Comparison of ENCODE assay signal across 19 cellular contexts in the genomic region with DNA sequence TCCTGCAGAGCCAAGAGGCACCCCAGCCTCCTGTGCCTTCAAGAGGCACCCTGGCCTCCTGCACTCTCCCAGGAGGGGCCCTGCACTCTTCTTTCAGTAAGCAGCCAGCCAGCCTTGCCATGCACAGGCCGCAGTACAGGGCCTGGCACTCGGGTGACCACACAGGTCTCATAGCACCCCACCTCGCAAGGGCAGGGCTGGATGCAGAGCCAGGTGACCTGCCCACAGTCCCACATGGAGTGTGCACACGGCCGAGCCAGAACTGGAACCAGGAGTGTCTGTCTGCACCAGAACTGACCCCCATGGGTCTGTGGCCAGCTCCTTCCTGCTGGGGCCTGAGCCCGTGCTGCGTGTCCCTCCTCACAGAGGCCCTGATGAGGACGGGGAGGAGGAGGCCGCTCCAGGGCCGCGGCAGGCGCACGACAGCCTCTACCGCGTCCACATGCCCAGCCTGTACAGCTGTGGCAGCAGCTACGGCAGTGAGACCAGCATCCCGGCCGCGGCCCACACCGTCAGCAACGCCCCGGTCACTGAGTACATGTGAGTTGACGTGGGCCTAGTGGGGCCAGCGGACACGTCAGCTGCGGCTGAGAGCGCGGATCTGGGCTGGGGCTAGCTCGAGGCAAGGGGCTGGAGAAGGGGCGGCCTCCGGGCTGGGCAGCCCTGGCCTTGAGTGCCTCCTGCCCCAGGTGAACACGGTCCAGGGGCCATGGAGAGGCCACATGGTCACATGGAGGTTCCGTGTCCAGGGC. TPM values are rescaled to one million over a fixed set of nuclear protein-coding genes. Genes with fewer than 3 reads are reported as not detected.
A peak's percentile ranks its signal among the peaks of the same experiment; 100 is the strongest.
DNase-seq lines count a peak whose midpoint lies in the region; ATAC-seq, FAIRE-seq and TF ChIP-seq lines count a peak whose summit lies in the region.
"Had no signal": no experiment of that assay in that cellular context is flagged by ENCODE, and none has a peak within 500 bp of the region (broad histone marks: within the 10 kb centered on the region; RNA-seq: fewer than 3 reads in every experiment).

No MANE protein-coding gene starts in this region.

- no peak for TF ChIP-seq POLR2A in K562 (conservative IDR thresholded peaks at IDR 0.05)

- H2AK5ac ChIP-seq in neuronal stem cell (ENCODE audit: low read depth, low read length), result no peak overlapping the region

- no peak for ATAC-seq in K562
- ATAC-seq in CD4-positive, alpha-beta T cell (ENCODE audit: poor library complexity), result no peak
- no peak for ATAC-seq in GM18861 (IDR thresholded peaks at IDR 0.05; ENCODE audit: unreplicated experiment)
- ATAC-seq: CD8-positive, alpha-beta T cell; HCT116 had no signal

- no peak overlapping the region for H3K4ac ChIP-seq in neuronal stem cell (ENCODE audit: low read length)

- H3K79me1 ChIP-seq in neuronal stem cell (ENCODE audit: low read depth, low read length), result peaks cover 12% of the 10 kb centered on the region

- 36% methylated on average over 24 of the region's 33 CpGs for WGBS in K562 (ENCODE audit: insufficient coverage, low coverage, missing lambda C conversion rate)
- WGBS in neuronal stem cell (ENCODE audit: extremely low coverage in 2 of 2, insufficient read length in 2 of 2, insufficient replicate concordance in 1 of 2), 2 donors, result no CpG with 5 or more reads among the region's 33 CpGs

- H3K4me1 Mint-ChIP-seq in CD4-positive, alpha-beta T cell (ENCODE audit: low read depth), result no peaks in the 10 kb centered on the region
- H3K4me1 Mint-ChIP-seq: CD14-positive monocyte, IgD-negative memory B cell had no signal

- no peak overlapping the region for H2BK120ac ChIP-seq in neuronal stem cell (ENCODE audit: low read depth, low read length)

- H4K8ac ChIP-seq in neuronal stem cell (ENCODE audit: low read depth, low read length), result peak overlapping the region; percentile 92

- FAIRE-seq in K562 (lab: Jason Lieb, UNC) (no peak), kidney (lab: Jason Lieb, UNC) (no peak)

- no peaks in the 10 kb centered on the region for H3K27me3 Mint-ChIP-seq in CD4-positive, alpha-beta T cell
- H3K27me3 Mint-ChIP-seq: IgD-negative memory B cell had no signal

- no peak overlapping the region for H3K27ac ChIP-seq in HEK293 (ENCODE audit: extremely low read depth, low read depth, low read length)
- no peak overlapping the region for H3K27ac ChIP-seq in K562 (ENCODE audit: extremely low read depth, low read depth, low read length)
- no peak overlapping the region for H3K27ac ChIP-seq in kidney (ENCODE audit: low read depth in 2 of 2, low read length in 2 of 2)
- H3K27ac ChIP-seq in neuronal stem cell (replicated peaks; ENCODE audit: low read length), result no peak overlapping the region
- H3K27ac ChIP-seq in CD4-positive, alpha-beta T cell (ENCODE audit: low read depth, low read length), result no peak overlapping the region
- H3K27ac ChIP-seq: GM23248 had no signal

- CTCF ChIA-PET in HEK293 (lab: Yijun Ruan, JAX), result interaction anchor here (1.9 kb wide), 1 partner anchor 12 kb away, joined by 5 read pairs; no protein-coding TSS in a partner anchor
- CTCF ChIA-PET in K562 (lab: Yijun Ruan, JAX; ENCODE audit: low intra/inter-chr PET ratio), result no interaction called here
- CTCF ChIA-PET in CD4-positive, alpha-beta T cell (lab: Charles Lee), result no interaction called here

- in situ Hi-C loops in K562 (cut with MboI), result no loop called here

- H3K36me3 Mint-ChIP-seq in CD4-positive, alpha-beta T cell (ENCODE audit: low read depth), result peaks cover 6% of the 10 kb centered on the region

- no peak overlapping the region; a peak in 1 of 4 replicates for H3K9ac ChIP-seq in K562 (ENCODE audit: insufficient read depth in 1 of 2, low read depth in 2 of 2, low read length in 2 of 2)
- no peak overlapping the region for H3K9ac ChIP-seq in kidney (ENCODE audit: low read length in 2 of 2)
- peak overlapping the region; percentile 63 for H3K9ac ChIP-seq in neuronal stem cell (ENCODE audit: low read depth, low read length, poor library complexity)
- H3K9ac ChIP-seq: BLaER1, GM23248 had no signal

- H3K9me3 Mint-ChIP-seq in CD4-positive, alpha-beta T cell, result no peaks in the 10 kb centered on the region
- H3K9me3 Mint-ChIP-seq: CD8-positive, alpha-beta T cell; IgD-negative memory B cell had no signal

- POLR2A ChIA-PET in HEK293 (lab: Yijun Ruan, JAX), result no interaction called here
- POLR2A ChIA-PET in K562 (lab: Yijun Ruan, JAX), result interaction anchor here (0.6 to 1.0 kb wide), 3 partner anchors 26 to 1409 kb away, joined by 3 to 4 read pairs (median 4); a partner anchor contains a TSS
- POLR2A ChIA-PET in CD4-positive, alpha-beta T cell (lab: Charles Lee), result no interaction called here

- H4K20me1 ChIP-seq in K562 (replicated peaks; ENCODE audit: control insufficient read depth, insufficient read depth, low read length), result peaks cover 5% of the 10 kb centered on the region; the same call in 1 of the 2 replicates

- H2BK15ac ChIP-seq in neuronal stem cell (ENCODE audit: low read length), result no peak overlapping the region

- H3K27me3 ChIP-seq in K562 (ENCODE audit: control insufficient read depth in 2 of 2, insufficient read depth in 2 of 2, low read length in 2 of 2) (peaks cover 2 to 17% of the 10 kb centered on the region in 2 experiments; a peak in 2 of 5 replicates), neuronal stem cell (ENCODE audit: control insufficient read depth in 3 of 3, insufficient read depth in 3 of 3, low read depth in 1 of 3, low read length in 3 of 3) (no peaks in the 10 kb centered on the region)
- H3K27me3 ChIP-seq in CD4-positive, alpha-beta T cell (ENCODE audit: control insufficient read depth, insufficient read depth, low read length), result no peaks in the 10 kb centered on the region
- H3K27me3 ChIP-seq: BLaER1 had no signal

- H3K18ac ChIP-seq in neuronal stem cell (ENCODE audit: low read length), result peak overlapping the region; percentile 57

- no peak overlapping the region for H4K91ac ChIP-seq in neuronal stem cell (ENCODE audit: low read depth, low read length, poor library complexity)

- H3K23ac ChIP-seq in neuronal stem cell (ENCODE audit: low read depth, low read length, poor library complexity), result peak overlapping the region; percentile 93

- peak overlapping the region; percentile 71 for H3K14ac ChIP-seq in neuronal stem cell (ENCODE audit: low read length)

- H2BK12ac ChIP-seq in neuronal stem cell (ENCODE audit: low read length), result peak overlapping the region; percentile 22

- H3K27ac Mint-ChIP-seq in CD4-positive, alpha-beta T cell, result no peak overlapping the region
- H3K27ac Mint-ChIP-seq: CD8-positive, alpha-beta T cell; IgD-negative memory B cell had no signal

- no peaks in the 10 kb centered on the region for H3K9me3 ChIP-seq in HEK293 (ENCODE audit: control insufficient read depth, insufficient read depth, low read depth, low read length)
- no peaks in the 10 kb centered on the region for H3K9me3 ChIP-seq in K562 (replicated peaks; ENCODE audit: control insufficient read depth, insufficient read depth, low read depth, low read length)
- no peaks in the 10 kb centered on the region for H3K9me3 ChIP-seq in kidney (ENCODE audit: control insufficient read depth in 1 of 2, low read length in 2 of 2)
- H3K9me3 ChIP-seq in neuronal stem cell (replicated peaks in 1 of 2; ENCODE audit: control insufficient read depth in 2 of 2, insufficient read depth in 1 of 2, low read depth in 1 of 2, low read length in 2 of 2), result no peaks in the 10 kb centered on the region
- no peaks in the 10 kb centered on the region for H3K9me3 ChIP-seq in CD4-positive, alpha-beta T cell (ENCODE audit: control insufficient read depth, low read length)
- H3K9me3 ChIP-seq: BLaER1 had no signal

- H3K9me1 ChIP-seq in K562 (ENCODE audit: control insufficient read depth, insufficient read depth, low read length), result peaks cover 3% of the 10 kb centered on the region

- TF ChIP-seq EP300 in K562 (IDR thresholded peaks at IDR 0.05; ENCODE audit: low read length), result no peak

- H3K4me3 ChIP-seq in HEK293 (ENCODE audit: low read depth, low read length), result no peak overlapping the region
- H3K4me3 ChIP-seq in K562, result no peak overlapping the region
- H3K4me3 ChIP-seq in kidney (ENCODE audit: low read length in 2 of 2), result no peak overlapping the region
- H3K4me3 ChIP-seq in neuronal stem cell (ENCODE audit: low read length in 2 of 2), result no peak overlapping the region
- H3K4me3 ChIP-seq: BLaER1, GM23248 had no signal

- no peak for DNase-seq in K562 (ENCODE audit: extremely low read depth in 1 of 4, low spot score in 3 of 4)
- peak; percentile 64 for DNase-seq in kidney
- DNase-seq in neuronal stem cell (ENCODE audit: low spot score), result no peak
- no peak for DNase-seq in CD4-positive, alpha-beta T cell
- DNase-seq in stimulated activated CD4-positive, alpha-beta T cell treated with anti-CD3 and anti-CD28 coated beads, Interleukin-12 subunit alpha, Interleukin-12 subunit beta, amount 100 ng/mL, for 4 hours, result no peak
- DNase-seq: 8988T; Calu3; CD8-positive, alpha-beta T cell; DMS79 treated with DMSO at 0.1 percent for 48 hours; GF-D8; GM23248; H7 had no signal

- intact Hi-C loops in K562 (cut with micrococcal nuclease), result loop anchor here (10.0 kb wide), 1 partner anchor 93 kb away; no protein-coding TSS in a partner anchor
- intact Hi-C loops in kidney (cut with DNase I), result no loop called here
- intact Hi-C loops in CD4-positive, alpha-beta T cell (cut with DNase I, micrococcal nuclease), result loop anchor here in 1 of 2 experiments (5.0 kb wide), 1 partner anchor 46 kb away; no protein-coding TSS in a partner anchor

- no peak overlapping the region for H2BK5ac ChIP-seq in neuronal stem cell (ENCODE audit: low read length)

- TF ChIP-seq CTCF in HEK293 (tag by site-specific recombination; IDR thresholded peaks at IDR 0.05) (no peak), K562 (IDR thresholded peaks at IDR 0.05 in 2 of 3, conservative IDR thresholded peaks at IDR 0.05 in 1 of 3; ENCODE audit: insufficient read depth in 2 of 3, low read depth in 1 of 3, low read length in 3 of 3) (no peak), kidney (IDR thresholded peaks at IDR 0.05; ENCODE audit: borderline replicate concordance, extremely low read depth, insufficient read depth) (no peak)
- TF ChIP-seq CTCF in CD4-positive, alpha-beta T cell (IDR thresholded peaks at IDR 0.05), result no peak

- no peak overlapping the region for H2AFZ ChIP-seq in K562 (ENCODE audit: low read depth, low read length)
- H2AFZ ChIP-seq in neuronal stem cell (ENCODE audit: low read length), result no peak overlapping the region
- H2AFZ ChIP-seq: GM23248 had no signal

- no peak for TF ChIP-seq RAD21 in K562 (CRISPR knock-in tag; conservative IDR thresholded peaks at IDR 0.05 in 1 of 2, IDR thresholded peaks at IDR 0.05 in 1 of 2)

- no peak overlapping the region for H3K4me2 ChIP-seq in K562 (ENCODE audit: insufficient read depth, low read length)
- H3K4me2 ChIP-seq in neuronal stem cell (ENCODE audit: insufficient read depth, low read length, poor library complexity, severe bottlenecking), result no peak overlapping the region

- H3K4me3 Mint-ChIP-seq in CD4-positive, alpha-beta T cell, result no peak overlapping the region
- H3K4me3 Mint-ChIP-seq: CD14-positive monocyte; CD8-positive, alpha-beta T cell; IgD-negative memory B cell had no signal

- no TSS peak for BruUV-seq in K562 (replicated peaks; lab: Mats Ljungman, UMichigan)

- no peaks in the 10 kb centered on the region for H3K79me2 ChIP-seq in K562 (ENCODE audit: control insufficient read depth, insufficient read depth, low read length)

- H3K36me3 ChIP-seq in HEK293 (ENCODE audit: control insufficient read depth in 2 of 2, insufficient read depth in 1 of 2, low read length in 2 of 2) (peaks cover 0 to 37% of the 10 kb centered on the region in 2 experiments; a peak in 1 of 3 replicates), K562 (ENCODE audit: control insufficient read depth, insufficient read depth, low read length) (no peaks in the 10 kb centered on the region), kidney (ENCODE audit: control insufficient read depth in 1 of 2, insufficient read depth in 2 of 2, low read length in 2 of 2) (peaks cover 8 to 14% of the 10 kb centered on the region in 2 donors), neuronal stem cell (replicated peaks in 1 of 2; ENCODE audit: control insufficient read depth in 2 of 2, insufficient read depth in 2 of 2, low read length in 2 of 2) (peaks cover 41 to 90% of the 10 kb centered on the region in 2 donors)

- H3K4me1 ChIP-seq in HEK293 (ENCODE audit: control insufficient read depth, insufficient read depth, low read length) (no peaks in the 10 kb centered on the region), K562 (replicated peaks in 1 of 2; ENCODE audit: control insufficient read depth in 2 of 2, insufficient read depth in 2 of 2, low read length in 2 of 2) (peaks cover 4 to 60% of the 10 kb centered on the region in 2 experiments), kidney (ENCODE audit: control insufficient read depth in 1 of 2, insufficient read depth in 1 of 2, low read depth in 1 of 2, low read length in 2 of 2) (peaks cover 0 to 6% of the 10 kb centered on the region in 2 donors), neuronal stem cell (ENCODE audit: control insufficient read depth in 2 of 2, insufficient read depth in 1 of 2, low read depth in 1 of 2, low read length in 2 of 2) (no peaks in the 10 kb centered on the region)

RNA-seq across cellular contexts. Expression of a gene that starts 26.3 kb away (rescaled TPM):
- 4.3 and 18.5 TPM in 2 replicates for total RNA-seq in K562 (2011; cell fraction: chromatin; rRNA removed; ENCODE audit: low replicate concordance)
- total RNA-seq in K562 (2011; cell fraction: nucleolus; rRNA removed), result 13.6 and 17.2 TPM in 2 replicates
- total RNA-seq in K562 (2011; cell fraction: nucleoplasm; rRNA removed), result 8.4 and 9.7 TPM in 2 replicates
- total RNA-seq in K562 (2014; rRNA removed) (1.4 and 1.5 TPM in 2 replicates), K562 (2014; rRNA removed; fragmentation: Illumina TruSeq; extraction: Trizol) (0.06 and 0.11 TPM in 2 replicates), K562 (2015; rRNA removed; fragmentation: Illumina TruSeq; extraction: Trizol) (0.62 and 0.79 TPM in 2 replicates), K562 (2021) (4.9 and 5.5 TPM in 2 replicates), kidney (55.0 TPM)
- polyA plus RNA-seq in K562 (2011; rRNA removed) (1.7 and 4.5 TPM in 2 replicates), K562 (2014; fragmentation: Illumina TruSeq; extraction: Trizol) (1.1 and 2.0 TPM in 2 replicates), K562 (2014; fragmentation: Nextera tagmentation; extraction: Ambion mirVana) (under 1 TPM; 0.01 to 0.04 TPM), K562 (2014; rRNA removed) (1.1 and 1.9 TPM in 2 replicates), kidney (ENCODE audit: insufficient read depth, low read depth, low replicate concordance) (22.5 TPM)
- 2.7 and 5.1 TPM in 2 replicates for polyA plus RNA-seq in K562 (2011; cell fraction: cytosol; rRNA removed)
- 13.6 and 13.8 TPM in 2 replicates for polyA plus RNA-seq in K562 (2011; cell fraction: nucleus; rRNA removed)
- 3.5 and 7.4 TPM in 2 replicates for polyA plus RNA-seq in K562 (2012)
- 0.96 and 1.1 TPM in 2 replicates for polyA minus RNA-seq in K562 (2011; rRNA and poly(A)+ RNA removed)
- 5.5 and 6.6 TPM in 2 replicates for polyA minus RNA-seq in K562 (2011; cell fraction: cytosol; rRNA and poly(A)+ RNA removed)
- polyA minus RNA-seq in K562 (2011; cell fraction: nucleus; rRNA and poly(A)+ RNA removed), result 5.7 and 5.9 TPM in 2 replicates
- 136 TPM for polyA plus RNA-seq in neuronal stem cell (2013, experiment 1 of 2)
- 133 TPM for polyA plus RNA-seq in neuronal stem cell (2013, experiment 2 of 2)
- 1 to 10 TPM; 7.9 to 9.3 TPM for total RNA-seq in CD4-positive, alpha-beta T cell

RNA-seq across cellular contexts. Expression of a gene that starts 29.9 kb away (rescaled TPM):
- total RNA-seq in K562 (2011; cell fraction: chromatin; rRNA removed; ENCODE audit: low replicate concordance), result 0.07 and 0.12 TPM in 2 replicates
- total RNA-seq in K562 (2011; cell fraction: nucleolus; rRNA removed), result 0.17 TPM in 1 of 2 replicates, not detected in the other
- 0.07 and 0.08 TPM in 2 replicates for total RNA-seq in K562 (2011; cell fraction: nucleoplasm; rRNA removed)
- total RNA-seq in K562 (2014; rRNA removed) (not detected in 2 replicates), K562 (2014; rRNA removed; fragmentation: Illumina TruSeq; extraction: Trizol) (not detected in 2 replicates), K562 (2015; rRNA removed; fragmentation: Illumina TruSeq; extraction: Trizol) (not detected in 2 replicates), K562 (2021) (not detected in 2 replicates), kidney (0.16 TPM)
- polyA plus RNA-seq in K562 (2011; rRNA removed) (not detected in 2 replicates), K562 (2014; fragmentation: Illumina TruSeq; extraction: Trizol) (not detected in 2 replicates), K562 (2014; fragmentation: Nextera tagmentation; extraction: Ambion mirVana) (not detected), K562 (2014; rRNA removed) (not detected in 2 replicates), kidney (ENCODE audit: insufficient read depth, low read depth, low replicate concordance) (not detected)
- polyA plus RNA-seq in K562 (2011; cell fraction: cytosol; rRNA removed), result not detected in 2 replicates
- not detected in 2 replicates for polyA plus RNA-seq in K562 (2011; cell fraction: nucleus; rRNA removed)
- polyA plus RNA-seq in K562 (2012), result 0.04 and 0.08 TPM in 2 replicates
- polyA minus RNA-seq in K562 (2011; rRNA and poly(A)+ RNA removed), result 0.04 TPM in 1 of 2 replicates, not detected in the other
- polyA minus RNA-seq in K562 (2011; cell fraction: cytosol; rRNA and poly(A)+ RNA removed), result not detected in 2 replicates
- polyA minus RNA-seq in K562 (2011; cell fraction: nucleus; rRNA and poly(A)+ RNA removed), result not detected in 2 replicates
- 0.04 TPM for polyA plus RNA-seq in neuronal stem cell (2013, experiment 1 of 2)
- 0.01 TPM for polyA plus RNA-seq in neuronal stem cell (2013, experiment 2 of 2)
- under 1 TPM; 0.25 to 0.36 TPM for total RNA-seq in CD4-positive, alpha-beta T cell
- total RNA-seq: A673 had no signal
